In genomic region chr5:59039003-59039295, GRCh38 we compare ENCODE assay signal across 1 cellular context.
A peak's percentile ranks its signal among the peaks of the same experiment; 100 is the strongest.
TF ChIP-seq lines count a peak whose summit lies in the region.

No MANE protein-coding gene starts in this region.

TF ChIP-seq in H1, 55 proteins besides CTCF, POLR2A, EP300 and RAD21:
- no peak for TF ChIP-seq ZNF274 (IDR thresholded peaks at IDR 0.05; ENCODE audit: borderline replicate concordance, extremely low read depth, low read length)
- TF ChIP-seq TAF1 (IDR thresholded peaks at IDR 0.05; ENCODE audit: low read depth, low read length): peak; percentile 1; the same call in 1 of the 2 replicates
- peak in 1 of 2 experiments; percentile 17; a peak in 1 of 4 replicates for TF ChIP-seq SIN3A (conservative IDR thresholded peaks at IDR 0.05 in 1 of 2, IDR thresholded peaks at IDR 0.05 in 1 of 2; ENCODE audit: low read depth in 1 of 2, low read length in 2 of 2)
- TF ChIP-seq RXRA (IDR thresholded peaks at IDR 0.05; ENCODE audit: insufficient read depth, low read depth, low read length): no peak
- TF ChIP-seq PHF8 (conservative IDR thresholded peaks at IDR 0.05; ENCODE audit: low read depth, low read length): no peak
- no peak for TF ChIP-seq BACH1 (IDR thresholded peaks at IDR 0.05; ENCODE audit: low read length)
- TF ChIP-seq RBBP5 (IDR thresholded peaks at IDR 0.05; ENCODE audit: borderline replicate concordance, low read depth, low read length): peak; percentile 56; the same call in 1 of the 2 replicates
- TF ChIP-seq CHD1 (IDR thresholded peaks at IDR 0.05; ENCODE audit: low read depth, low read length): no peak
- TF ChIP-seq KDM4A (IDR thresholded peaks at IDR 0.05; ENCODE audit: low read depth, low read length, severe bottlenecking): peak; percentile 19
- TF ChIP-seq CBX5 (IDR thresholded peaks at IDR 0.05; ENCODE audit: low read depth, low read length): no peak
- TF ChIP-seq CHD2 (IDR thresholded peaks at IDR 0.05; ENCODE audit: low read length): no peak
- TF ChIP-seq FOSL1 (IDR thresholded peaks at IDR 0.05; ENCODE audit: insufficient read depth, low read depth, low read length): no peak
- peak; percentile 62 for TF ChIP-seq TBP (IDR thresholded peaks at IDR 0.05; ENCODE audit: low read depth, low read length)
- TF ChIP-seq HDAC6 (IDR thresholded peaks at IDR 0.05; ENCODE audit: low read depth, low read length): no peak
- no peak for TF ChIP-seq CBX8 (IDR thresholded peaks at IDR 0.05; ENCODE audit: borderline replicate concordance, low read depth, low read length)
- TF ChIP-seq SRF (IDR thresholded peaks at IDR 0.05; ENCODE audit: low read depth, low read length): no peak
- no peak for TF ChIP-seq CREB1 (IDR thresholded peaks at IDR 0.05)
- TF ChIP-seq USF2 (IDR thresholded peaks at IDR 0.05; ENCODE audit: low read length): no peak
- TF ChIP-seq GABPA (IDR thresholded peaks at IDR 0.05; ENCODE audit: borderline replicate concordance, insufficient read depth, low read length): no peak
- TF ChIP-seq SP2 (IDR thresholded peaks at IDR 0.05; ENCODE audit: low read length): no peak
- no peak for TF ChIP-seq ATF2 (IDR thresholded peaks at IDR 0.05; ENCODE audit: low read length)
- TF ChIP-seq HDAC2 (IDR thresholded peaks at IDR 0.05; ENCODE audit: borderline replicate concordance in 1 of 2, low read depth in 2 of 2, low read length in 2 of 2): no peak
- no peak for TF ChIP-seq SIX5 (IDR thresholded peaks at IDR 0.05; ENCODE audit: low read depth, low read length)
- no peak for TF ChIP-seq SAP30 (IDR thresholded peaks at IDR 0.05; ENCODE audit: insufficient read depth, insufficient replicate concordance, low read length)
- peak; percentile 58; the same call in 1 of the 2 replicates for TF ChIP-seq SUZ12 (IDR thresholded peaks at IDR 0.05; ENCODE audit: low read length)
- TF ChIP-seq TEAD4 (IDR thresholded peaks at IDR 0.05; ENCODE audit: low read depth, low read length): no peak
- TF ChIP-seq ASH2L (IDR thresholded peaks at IDR 0.05; ENCODE audit: low read length): no peak
